In genomic region chr9:79604921-79605562, GRCh38 we compare ENCODE assay signal across 18 cellular contexts. TPM values are rescaled to one million over a fixed set of nuclear protein-coding genes. Genes with fewer than 3 reads are reported as not detected.
A peak's percentile ranks its signal among the peaks of the same experiment; 100 is the strongest.
DNase-seq lines count a peak whose midpoint lies in the region; ATAC-seq and TF ChIP-seq lines count a peak whose summit lies in the region.
"Had no signal": no experiment of that assay in that cellular context is flagged by ENCODE, and none has a peak within 500 bp of the region (broad histone marks: within the 10 kb centered on the region; RNA-seq: fewer than 3 reads in every experiment).

No MANE protein-coding gene starts in this region.

- H3K27ac ChIP-seq in foreskin keratinocyte (no peak overlapping the region), gastrocnemius medialis (no peak overlapping the region)
- H3K27ac ChIP-seq: SK-N-MC had no signal

- TF ChIP-seq CTCF in natural killer cell (IDR thresholded peaks at IDR 0.05) (no peak), foreskin keratinocyte (conservative IDR thresholded peaks at IDR 0.05) (no peak), gastrocnemius medialis (IDR thresholded peaks at IDR 0.05 in 4 of 5, conservative IDR thresholded peaks at IDR 0.05 in 1 of 5) (no peak)

- H3K36me3 ChIP-seq in gastrocnemius medialis: no peaks in the 10 kb centered on the region

- in situ Hi-C loops in gastrocnemius medialis (cut with MboI; ENCODE audit: low sequenced_read_pairs in 4 of 4): no loop called here

- no peak overlapping the region for H3K4me3 ChIP-seq in gastrocnemius medialis
- H3K4me3 ChIP-seq: SK-N-MC had no signal

- no peaks in the 10 kb centered on the region for H3K27me3 ChIP-seq in foreskin keratinocyte
- no peaks in the 10 kb centered on the region for H3K27me3 ChIP-seq in gastrocnemius medialis

- H3K4me1 ChIP-seq in foreskin keratinocyte: no peaks in the 10 kb centered on the region
- H3K4me1 ChIP-seq in gastrocnemius medialis: peaks cover 13 to 15% of the 10 kb centered on the region in 2 donors

- intact Hi-C loops in natural killer cell (cut with micrococcal nuclease): no loop called here
- intact Hi-C loops in gastrocnemius medialis (cut with DNase I; ENCODE audit: low total_unique reads): no loop called here

- no peaks in the 10 kb centered on the region for H3K36me3 Mint-ChIP-seq in natural killer cell
- peaks cover 26% of the 10 kb centered on the region for H3K36me3 Mint-ChIP-seq in natural killer cell treated with Interleukin-12 subunit alpha and Interleukin-12 subunit beta and Interleukin-15 and Interleukin-18, amount 100 ng/mL, for 72 hours

- peaks cover 21 to 49% of the 10 kb centered on the region in 2 donors for H3K4me1 Mint-ChIP-seq in natural killer cell
- H3K4me1 Mint-ChIP-seq in natural killer cell treated with Interleukin-12 subunit alpha and Interleukin-12 subunit beta and Interleukin-15 and Interleukin-18, amount 100 ng/mL, for 72 hours (ENCODE audit: low read depth in 2 of 2): peaks cover 29 to 33% of the 10 kb centered on the region in 2 donors

- no peak for DNase-seq in natural killer cell
- DNase-seq in natural killer cell treated with Interleukin-12 subunit alpha and Interleukin-12 subunit beta and Interleukin-15 and Interleukin-18, amount 100 ng/mL, for 72 hours (ENCODE audit: low spot score): no peak
- peak; percentile 8 for DNase-seq in OCI-M1 (lab: John Stamatoyannopoulos, UW)
- peak in 1 of 2 donors; percentile 9 for DNase-seq in foreskin keratinocyte
- no peak for DNase-seq in NCI-H446 (lab: John Stamatoyannopoulos, UW)
- no peak for DNase-seq in T1000 (lab: John Stamatoyannopoulos, UW)
- no peak for DNase-seq in NCI-H69 (lab: John Stamatoyannopoulos, UW)
- DNase-seq in gastrocnemius medialis: no peak
- DNase-seq: COR-L47; MM.1S; NCI-H1436; NCI-H2081 treated with DMSO at 0.1 percent for 48 hours; NCI-H526 treated with DMSO at 0.1 percent for 48 hours; NK-92 treated with Interleukin-12 subunit alpha and Interleukin-12 subunit beta, amount 100 ng/mL, for 24 hours had no signal

- H3K4me3 Mint-ChIP-seq in natural killer cell: no peak overlapping the region
- no peak overlapping the region for H3K4me3 Mint-ChIP-seq in natural killer cell treated with Interleukin-12 subunit alpha and Interleukin-12 subunit beta and Interleukin-15 and Interleukin-18, amount 100 ng/mL, for 72 hours
- H3K4me3 Mint-ChIP-seq: CD14-positive monocyte had no signal

- ATAC-seq in natural killer cell (peak; percentile 32 to 58 (median 34)), foreskin keratinocyte (peak; percentile 47), gastrocnemius medialis (no peak)
- no peak for ATAC-seq in natural killer cell treated with Interleukin-12 subunit alpha and Interleukin-12 subunit beta and Interleukin-15 and Interleukin-18, amount 100 ng/mL, for 72 hours
- ATAC-seq: HCT116, HepG2 had no signal

- H3K9me3 Mint-ChIP-seq in natural killer cell: peaks cover 0 to 2% of the 10 kb centered on the region in 2 donors
- peaks cover 6% of the 10 kb centered on the region for H3K9me3 Mint-ChIP-seq in natural killer cell treated with Interleukin-12 subunit alpha and Interleukin-12 subunit beta and Interleukin-15 and Interleukin-18, amount 100 ng/mL, for 72 hours

- peaks cover 0 to 4% (median 0%) of the 10 kb centered on the region in 3 donors for H3K9me3 ChIP-seq in gastrocnemius medialis

- TF ChIP-seq POLR2A in gastrocnemius medialis (IDR thresholded peaks at IDR 0.05): no peak

- H3K27ac Mint-ChIP-seq in natural killer cell: no peak overlapping the region
- H3K27ac Mint-ChIP-seq in natural killer cell treated with Interleukin-12 subunit alpha and Interleukin-12 subunit beta and Interleukin-15 and Interleukin-18, amount 100 ng/mL, for 72 hours: no peak overlapping the region
- H3K27ac Mint-ChIP-seq: CD14-positive monocyte had no signal

- H3K27me3 Mint-ChIP-seq in natural killer cell (ENCODE audit: low read depth in 2 of 2): no peaks in the 10 kb centered on the region
- no peaks in the 10 kb centered on the region for H3K27me3 Mint-ChIP-seq in natural killer cell treated with Interleukin-12 subunit alpha and Interleukin-12 subunit beta and Interleukin-15 and Interleukin-18, amount 100 ng/mL, for 72 hours

RNA-seq across cellular contexts. Expression of gene TLE4, which starts 33.3 kb away (rescaled TPM):
- total RNA-seq in natural killer cell: 100 to 1,000 TPM; 214 to 240 (median 220) TPM
- total RNA-seq in natural killer cell treated with Interleukin-12 subunit alpha and Interleukin-12 subunit beta and Interleukin-15 and Interleukin-18, amount 100 ng/mL, for 72 hours: 10 to 100 TPM; 50.9 to 73.6 TPM
- 14.0 and 15.1 TPM in 2 replicates for total RNA-seq in foreskin keratinocyte
- 3.2 and 4.0 TPM in 2 replicates for polyA plus RNA-seq in foreskin keratinocyte
- total RNA-seq in gastrocnemius medialis: 10 to 100 TPM; 30.1 to 64.6 (median 43.4) TPM

Comparison
In these comparisons a context has a peak if more than half of its experiments do, and no peak if none do; other contexts are left out.
1. ATAC-seq: peak in natural killer cell (3 of 3) and foreskin keratinocyte (single experiment); none in natural killer cell treated with Interleukin-12 subunit alpha and Interleukin-12 subunit beta and Interleukin-15 and Interleukin-18, amount 100 ng/mL, for 72 hours (0 of 2) and gastrocnemius medialis (0 of 2).